Comparison of ENCODE assay signal across 17 cellular contexts in the genomic region with DNA sequence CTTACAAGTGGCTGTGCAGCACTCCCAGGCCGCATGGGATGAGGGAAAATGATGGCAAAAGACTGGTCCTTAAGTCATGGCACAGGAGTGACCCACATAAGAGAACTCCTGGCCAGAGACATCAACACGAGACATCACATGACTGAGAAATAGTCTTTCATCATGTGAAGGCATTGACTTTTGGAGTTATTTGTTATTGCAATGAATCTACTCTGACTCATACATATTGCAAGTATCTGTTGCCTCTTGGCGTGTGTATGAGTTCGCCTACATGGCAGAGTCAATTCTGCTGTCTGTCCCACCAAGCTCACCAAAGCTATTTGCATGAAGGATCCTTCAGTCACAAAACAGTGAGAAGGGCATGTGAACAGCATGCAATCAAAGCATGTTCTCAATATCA. TPM values are rescaled to one million over a fixed set of nuclear protein-coding genes. Genes with fewer than 3 reads are reported as not detected.
DNase-seq lines count a peak whose midpoint lies in the region; ATAC-seq and TF ChIP-seq lines count a peak whose summit lies in the region.
"Had no signal": no experiment of that assay in that cellular context is flagged by ENCODE, and none has a peak within 500 bp of the region (broad histone marks: within the 10 kb centered on the region; RNA-seq: fewer than 3 reads in every experiment).

No MANE protein-coding gene starts in this region.

- POLR2A ChIA-PET in RWPE1 (lab: Yijun Ruan, JAX; ENCODE audit: low non-redundant PET): no interaction called here

- TF ChIP-seq POLR2A in esophagus squamous epithelium (IDR thresholded peaks at IDR 0.05) (no peak), lower leg skin (IDR thresholded peaks at IDR 0.05) (no peak)

- TF ChIP-seq CTCF in AG10803 (conservative IDR thresholded peaks at IDR 0.05; ENCODE audit: low read length) (no peak), RWPE1 (conservative IDR thresholded peaks at IDR 0.05; ENCODE audit: low read depth) (no peak), esophagus squamous epithelium (IDR thresholded peaks at IDR 0.05) (no peak), lower leg skin (IDR thresholded peaks at IDR 0.05) (no peak)

- H3K27ac ChIP-seq in RWPE1: no peak overlapping the region
- H3K27ac ChIP-seq in esophagus squamous epithelium: peak overlapping the region in 3 of 4 donors; percentile 21 to 72 (median 55)
- peak overlapping the region; percentile 70 for H3K27ac ChIP-seq in skeletal muscle tissue (ENCODE audit: low read depth, low read length)
- H3K27ac ChIP-seq: SJCRH30 had no signal

- H3K4me3 ChIP-seq in AG10803 (ENCODE audit: low read length) (no peak overlapping the region), esophagus squamous epithelium (no peak overlapping the region), skeletal muscle tissue (ENCODE audit: low read length in 3 of 3) (no peak overlapping the region), lower leg skin (ENCODE audit: low read depth, poor library complexity, severe bottlenecking) (no peak overlapping the region)
- H3K4me3 ChIP-seq: left lung, SJCRH30, smooth muscle cell had no signal

- H3K4me1 ChIP-seq in esophagus squamous epithelium: peaks cover 4 to 32% (median 15%) of the 10 kb centered on the region in 3 donors
- peaks cover 4 to 12% (median 6%) of the 10 kb centered on the region in 3 donors for H3K4me1 ChIP-seq in skeletal muscle tissue (ENCODE audit: control insufficient read depth in 3 of 3, insufficient read depth in 3 of 3, low read length in 3 of 3)
- H3K4me1 ChIP-seq: SJCRH30 had no signal

- ATAC-seq in sciatic nerve: no peak

- intact Hi-C loops in esophagus squamous epithelium (cut with DNase I) (no loop called here), sciatic nerve (cut with DNase I) (no loop called here), lower leg skin (cut with DNase I; ENCODE audit: low total_unique reads) (no loop called here)

- WGBS in esophagus squamous epithelium, 2 donors: 39 to 78% methylated on average over 2 to 4 of the region's 4 CpGs
- 68 to 80% methylated on average over 4 of the region's 4 CpGs for WGBS in lower leg skin, 2 donors

- H3K36me3 ChIP-seq in esophagus squamous epithelium: no peaks in the 10 kb centered on the region
- H3K36me3 ChIP-seq in skeletal muscle tissue (ENCODE audit: control insufficient read depth in 3 of 3, insufficient read depth in 3 of 3, low read length in 3 of 3): no peaks in the 10 kb centered on the region
- H3K36me3 ChIP-seq: left lung, SJCRH30 had no signal

- DNase-seq in AG10803 (ENCODE audit: low read depth) (peak; percentile 88), RWPE1 (ENCODE audit: low spot score) (peak; percentile 42), esophagus squamous epithelium (lab: John Stamatoyannopoulos, UW) (no peak), sciatic nerve (ENCODE audit: low spot score) (no peak), NCI-H2171 (lab: John Stamatoyannopoulos, UW) (no peak), lower leg skin (ENCODE audit: low spot score in 2 of 2) (no peak), NAMALWA (ENCODE audit: low spot score) (no peak)
- DNase-seq: activated CD4-positive, alpha-beta T cell treated with anti-CD3 and anti-CD28 coated beads for 1 hour; H7; left lung; NCI-H1694; NCI-H524 treated with DMSO at 0.1 percent for 48 hours; SJCRH30 had no signal

- CTCF ChIA-PET in RWPE1 (lab: Yijun Ruan, JAX): no interaction called here

- no peak overlapping the region for H3K9ac ChIP-seq in skeletal muscle tissue (ENCODE audit: low read depth in 1 of 3, low read length in 3 of 3)

- H3K27me3 ChIP-seq in esophagus squamous epithelium (peaks cover 0 to 11% (median 0%) of the 10 kb centered on the region in 4 donors), skeletal muscle tissue (ENCODE audit: control insufficient read depth in 3 of 3, insufficient read depth in 3 of 3, low read length in 3 of 3) (peaks cover 0 to 4% (median 0%) of the 10 kb centered on the region in 3 donors)
- H3K27me3 ChIP-seq: left lung had no signal

- H3K9me3 ChIP-seq in esophagus squamous epithelium: no peaks in the 10 kb centered on the region
- no peaks in the 10 kb centered on the region for H3K9me3 ChIP-seq in skeletal muscle tissue (ENCODE audit: control insufficient read depth in 3 of 3, low read length in 3 of 3)
- H3K9me3 ChIP-seq: left lung, SJCRH30 had no signal

RNA-seq across cellular contexts. Expression of a gene that starts 59.7 kb away (rescaled TPM):
- under 1 TPM in 2 of 4 donors, not detected in 2; under 0.01 to 0.09 TPM for total RNA-seq in esophagus squamous epithelium
- under 0.01 TPM for total RNA-seq in skeletal muscle tissue
- not detected for total RNA-seq in sciatic nerve
- total RNA-seq in lower leg skin: under 1 TPM in 1 of 4 donors, not detected in 3; 0.10 TPM
- total RNA-seq: H7, myocyte, SJCRH30, smooth muscle cell, urinary bladder had no signal

Comparison
In these comparisons a context has a peak if more than half of its experiments do, and no peak if none do; other contexts are left out.
1. DNase-seq: peak in AG10803 (single experiment) and RWPE1 (single experiment); none in esophagus squamous epithelium (single experiment), sciatic nerve (single experiment), NCI-H2171 (single experiment), lower leg skin (0 of 2) and NAMALWA (single experiment).